ENCODE assay signal across 8 cellular contexts in the genomic region with DNA sequence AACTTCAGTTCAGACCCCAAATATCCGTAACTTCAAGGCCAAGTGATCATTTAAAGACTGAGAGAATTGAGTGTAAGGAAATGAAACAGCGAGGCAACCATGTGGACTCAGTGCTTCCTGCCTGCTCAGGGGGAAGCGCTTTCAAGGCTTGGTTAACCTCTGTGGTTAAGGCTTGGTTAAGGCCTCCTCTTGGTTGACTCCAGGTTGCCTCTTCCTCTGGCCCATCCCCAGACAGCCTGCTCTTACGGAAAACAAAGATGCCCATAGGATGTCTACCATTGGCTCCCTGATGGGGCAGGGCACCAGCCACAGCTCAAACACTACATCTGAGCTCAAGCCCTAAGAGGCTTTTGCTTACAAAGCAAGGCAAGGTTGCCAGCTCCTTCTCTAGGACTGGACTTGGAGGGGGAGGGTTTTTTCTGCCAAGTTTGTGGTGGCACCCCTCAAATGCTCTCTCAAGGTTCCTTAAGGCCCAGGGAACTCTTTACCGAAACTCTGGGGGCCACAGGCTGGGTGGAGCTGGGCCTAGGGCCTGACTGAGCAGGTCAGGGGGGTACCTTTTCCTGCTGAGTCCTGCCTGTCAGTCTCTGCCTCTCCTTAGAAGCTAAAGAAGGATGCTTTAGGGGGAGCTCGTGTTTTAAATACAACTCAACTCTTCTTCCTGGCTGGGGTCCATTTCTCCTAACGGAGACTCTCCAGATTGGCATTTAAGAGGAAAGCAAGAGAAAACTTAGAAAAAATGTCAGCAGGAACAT. TPM values are rescaled to one million over a fixed set of nuclear protein-coding genes. Genes with fewer than 3 reads are reported as not detected.
DNase-seq lines count a peak whose midpoint lies in the region; ATAC-seq lines count a peak whose summit lies in the region.

No MANE protein-coding gene starts in this region.

- peak; percentile 30 for DNase-seq in CD1c-positive myeloid dendritic cell (ENCODE audit: extremely low spot score)
- peak; percentile 25 for DNase-seq in activated CD8-positive, alpha-beta memory T cell treated with anti-CD3 and anti-CD28 coated beads, Interleukin-2, amount 50 U/mL, for 4 hours
- no peak for DNase-seq in trophoblast cell
- no peak for DNase-seq in COR-L47 (lab: John Stamatoyannopoulos, UW)
- no peak for DNase-seq in C1 segment of cervical spinal cord (lab: John Stamatoyannopoulos, UW)
- DNase-seq in SHP77 (lab: John Stamatoyannopoulos, UW) = no peak

- H4K91ac ChIP-seq in trophoblast cell (ENCODE audit: low read depth, low read length) = peak overlapping the region; percentile 25

- peak overlapping the region; percentile 9 for H3K4ac ChIP-seq in trophoblast cell (ENCODE audit: low read depth, low read length)

- H3K9me3 ChIP-seq in trophoblast cell (ENCODE audit: insufficient read depth, low read depth, low read length) = peaks cover 6% of the 10 kb centered on the region

- no peak overlapping the region for H3K23ac ChIP-seq in trophoblast cell (ENCODE audit: low read length)

- H3K9ac ChIP-seq in trophoblast cell (ENCODE audit: low read length) = no peak overlapping the region

- peak; percentile 94 for ATAC-seq in GM19455 (IDR thresholded peaks at IDR 0.05; ENCODE audit: unreplicated experiment)
- ATAC-seq in HG03460 (IDR thresholded peaks at IDR 0.05; ENCODE audit: unreplicated experiment) = peak; percentile 96

- no peak overlapping the region for H3K18ac ChIP-seq in trophoblast cell (ENCODE audit: low read length)

- peaks cover 19% of the 10 kb centered on the region for H3K79me1 ChIP-seq in trophoblast cell (ENCODE audit: low read length)

- H3K79me2 ChIP-seq in trophoblast cell (ENCODE audit: control insufficient read depth, insufficient read depth, low read length, poor library complexity) = peaks cover 2% of the 10 kb centered on the region

- no CpG with 5 or more reads among the region's 7 CpGs for WGBS in trophoblast cell (ENCODE audit: extremely low coverage, insufficient coverage, insufficient read length)

- H2AFZ ChIP-seq in trophoblast cell (ENCODE audit: insufficient read depth, low read length, poor library complexity) = no peak overlapping the region

- no peak overlapping the region for H4K12ac ChIP-seq in trophoblast cell (ENCODE audit: low read depth, low read length)

- H3K27ac ChIP-seq in trophoblast cell (ENCODE audit: low read depth, low read length) = no peak overlapping the region

- H3K14ac ChIP-seq in trophoblast cell (ENCODE audit: low read length) = peak overlapping the region; percentile 25

- no peak overlapping the region for H3K4me3 ChIP-seq in trophoblast cell (ENCODE audit: low read depth, low read length)

- H2BK120ac ChIP-seq in trophoblast cell (ENCODE audit: insufficient read depth, low read length, poor library complexity) = peak overlapping the region; percentile 14

- peaks cover 20 to 23% of the 10 kb centered on the region in 2 experiments for H3K4me1 ChIP-seq in trophoblast cell (ENCODE audit: control insufficient read depth in 1 of 2, insufficient read depth in 2 of 2, low read length in 2 of 2)

- peak overlapping the region; percentile 47 for H2BK12ac ChIP-seq in trophoblast cell (ENCODE audit: low read length)

- H3K4me2 ChIP-seq in trophoblast cell (ENCODE audit: low read length) = no peak overlapping the region

- no peak overlapping the region for H2AK5ac ChIP-seq in trophoblast cell (ENCODE audit: low read length)

- H3K27me3 ChIP-seq in trophoblast cell (ENCODE audit: insufficient read depth, low read length) = no peaks in the 10 kb centered on the region

- peaks cover 51 to 63% of the 10 kb centered on the region in 2 experiments for H3K36me3 ChIP-seq in trophoblast cell (ENCODE audit: control insufficient read depth in 1 of 2, insufficient read depth in 2 of 2, low read length in 2 of 2)

- H2BK5ac ChIP-seq in trophoblast cell (ENCODE audit: low read depth, low read length, poor library complexity) = no peak overlapping the region

- H4K8ac ChIP-seq in trophoblast cell (ENCODE audit: low read depth, low read length) = no peak overlapping the region

RNA-seq across cellular contexts. Expression of gene COL2A1, which starts 13.7 kb away (rescaled TPM):
- 72.0 and 81.5 TPM in 2 replicates for polyA plus RNA-seq in trophoblast cell (2013)

RNA-seq across cellular contexts. Expression of gene TMEM106C, which starts 27.1 kb away (rescaled TPM):
- 56.8 and 62.0 TPM in 2 replicates for polyA plus RNA-seq in trophoblast cell (2013)

Comparison
In these comparisons a context has a peak if more than half of its experiments do, and no peak if none do; other contexts are left out.
1. DNase-seq: peak in CD1c-positive myeloid dendritic cell (single experiment) and activated CD8-positive, alpha-beta memory T cell treated with anti-CD3 and anti-CD28 coated beads, Interleukin-2, amount 50 U/mL, for 4 hours (single experiment); none in trophoblast cell (0 of 2), COR-L47 (single experiment), C1 segment of cervical spinal cord (0 of 14) and SHP77 (0 of 2).